ENCODE assay signal across 20 cellular contexts in the genomic region with DNA sequence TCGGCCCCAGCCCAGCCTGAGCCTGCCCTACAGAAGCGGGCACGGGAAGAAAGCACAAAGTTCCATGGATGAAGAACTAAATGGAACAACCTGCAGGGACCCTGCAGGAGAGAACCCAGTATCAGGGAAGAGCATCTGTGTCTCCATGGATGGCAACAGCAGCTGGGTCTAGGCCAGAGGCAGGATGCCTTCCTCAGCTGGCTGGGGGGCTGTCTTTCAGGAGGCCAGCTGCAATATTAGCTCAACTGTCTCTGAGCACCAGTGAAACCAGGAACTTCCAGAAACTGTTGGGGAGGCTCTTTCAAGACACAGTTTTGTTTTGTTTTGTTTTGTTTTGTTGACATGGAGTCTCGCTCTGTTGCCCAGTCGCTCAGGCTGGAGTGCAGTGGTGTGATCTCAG. TPM values are rescaled to one million over a fixed set of nuclear protein-coding genes. Genes with fewer than 3 reads are reported as not detected.
DNase-seq lines count a peak whose midpoint lies in the region; ATAC-seq and TF ChIP-seq lines count a peak whose summit lies in the region.
"Had no signal": no experiment of that assay in that cellular context is flagged by ENCODE, and none has a peak within 500 bp of the region (broad histone marks: within the 10 kb centered on the region; RNA-seq: fewer than 3 reads in every experiment).

No MANE protein-coding gene starts in this region.

- H3K4me3 ChIP-seq in esophagus squamous epithelium = no peak overlapping the region

- no peak overlapping the region for H3K27ac ChIP-seq in esophagus squamous epithelium

- WGBS in esophagus squamous epithelium, 2 donors = 81 to 92% methylated on average over 2 to 3 of the region's 5 CpGs

- peaks cover 9 to 12% of the 10 kb centered on the region in 2 donors for H3K4me1 Mint-ChIP-seq in natural killer cell treated with Interleukin-12 subunit alpha and Interleukin-12 subunit beta and Interleukin-15 and Interleukin-18, amount 100 ng/mL, for 72 hours (ENCODE audit: low read depth in 2 of 2)
- peaks cover 15% of the 10 kb centered on the region in 2 donors for H3K4me1 Mint-ChIP-seq in natural killer cell
- H3K4me1 Mint-ChIP-seq in glutamatergic neuron (ENCODE audit: low read depth, unreplicated experiment) = peaks cover 28% of the 10 kb centered on the region

- H3K36me3 ChIP-seq in esophagus squamous epithelium = no peaks in the 10 kb centered on the region

- H3K27ac Mint-ChIP-seq in natural killer cell treated with Interleukin-12 subunit alpha and Interleukin-12 subunit beta and Interleukin-15 and Interleukin-18, amount 100 ng/mL, for 72 hours = no peak overlapping the region
- H3K27ac Mint-ChIP-seq in natural killer cell = no peak overlapping the region
- H3K27ac Mint-ChIP-seq in glutamatergic neuron (ENCODE audit: unreplicated experiment) = peak overlapping the region; percentile 100

- H3K9me3 ChIP-seq in esophagus squamous epithelium = no peaks in the 10 kb centered on the region
- H3K9me3 ChIP-seq: SK-N-SH had no signal

- no peaks in the 10 kb centered on the region for H3K36me3 Mint-ChIP-seq in natural killer cell treated with Interleukin-12 subunit alpha and Interleukin-12 subunit beta and Interleukin-15 and Interleukin-18, amount 100 ng/mL, for 72 hours
- H3K36me3 Mint-ChIP-seq in natural killer cell = no peaks in the 10 kb centered on the region
- H3K36me3 Mint-ChIP-seq in glutamatergic neuron (ENCODE audit: unreplicated experiment) = no peaks in the 10 kb centered on the region
- H3K36me3 Mint-ChIP-seq: CD14-positive monocyte had no signal

- ATAC-seq in natural killer cell treated with Interleukin-12 subunit alpha and Interleukin-12 subunit beta and Interleukin-15 and Interleukin-18, amount 100 ng/mL, for 72 hours = no peak
- ATAC-seq in natural killer cell = no peak

- intact Hi-C loops in natural killer cell (cut with micrococcal nuclease) = no loop called here
- intact Hi-C loops in esophagus squamous epithelium (cut with DNase I) = loop anchor here (10.0 kb wide), 1 partner anchor 120 kb away; no protein-coding TSS in a partner anchor

- H3K27me3 Mint-ChIP-seq in natural killer cell treated with Interleukin-12 subunit alpha and Interleukin-12 subunit beta and Interleukin-15 and Interleukin-18, amount 100 ng/mL, for 72 hours = no peaks in the 10 kb centered on the region
- H3K27me3 Mint-ChIP-seq in natural killer cell (ENCODE audit: low read depth in 2 of 2) (no peaks in the 10 kb centered on the region), glutamatergic neuron (ENCODE audit: unreplicated experiment) (peaks cover 21% of the 10 kb centered on the region)

- H3K9me3 Mint-ChIP-seq in natural killer cell treated with Interleukin-12 subunit alpha and Interleukin-12 subunit beta and Interleukin-15 and Interleukin-18, amount 100 ng/mL, for 72 hours = no peaks in the 10 kb centered on the region
- H3K9me3 Mint-ChIP-seq in natural killer cell (no peaks in the 10 kb centered on the region), glutamatergic neuron (ENCODE audit: unreplicated experiment) (peaks cover 15% of the 10 kb centered on the region)
- H3K9me3 Mint-ChIP-seq: CD14-positive monocyte had no signal

- peak; percentile 40 for DNase-seq in natural killer cell treated with Interleukin-12 subunit alpha and Interleukin-12 subunit beta and Interleukin-15 and Interleukin-18, amount 100 ng/mL, for 72 hours (ENCODE audit: low spot score)
- DNase-seq in natural killer cell (no peak), NCI-H526 treated with DMSO at 0.1 percent for 48 hours (lab: John Stamatoyannopoulos, UW) (peak; percentile 21), glutamatergic neuron (no peak), anterior cingulate cortex (lab: John Stamatoyannopoulos, UW) (no peak), retina (no peak), esophagus squamous epithelium (lab: John Stamatoyannopoulos, UW) (no peak)
- DNase-seq: ACHN; COR-L47; DMS153; EL; KBM-7; NCI-H1417 treated with DMSO at 0.1 percent for 48 hours; NCI-H2029; NCI-H446; NK-92 treated with Interleukin-12 subunit alpha and Interleukin-12 subunit beta, amount 100 ng/mL, for 24 hours; SHP77 treated with DMSO at 0.1 percent for 48 hours; SK-N-SH had no signal

- no peak for TF ChIP-seq POLR2A in esophagus squamous epithelium (IDR thresholded peaks at IDR 0.05)

- no peak overlapping the region for H3K4me3 Mint-ChIP-seq in natural killer cell treated with Interleukin-12 subunit alpha and Interleukin-12 subunit beta and Interleukin-15 and Interleukin-18, amount 100 ng/mL, for 72 hours
- no peak overlapping the region for H3K4me3 Mint-ChIP-seq in natural killer cell
- peak overlapping the region; percentile 67 for H3K4me3 Mint-ChIP-seq in glutamatergic neuron (ENCODE audit: unreplicated experiment)
- H3K4me3 Mint-ChIP-seq: CD14-positive monocyte had no signal

- peaks cover 0 to 74% (median 0%) of the 10 kb centered on the region in 4 donors for H3K27me3 ChIP-seq in esophagus squamous epithelium

- H3K4me1 ChIP-seq in esophagus squamous epithelium = peaks cover 4 to 11% (median 6%) of the 10 kb centered on the region in 3 donors

- TF ChIP-seq CTCF in natural killer cell (IDR thresholded peaks at IDR 0.05) = no peak
- no peak for TF ChIP-seq CTCF in glutamatergic neuron (IDR thresholded peaks at IDR 0.05; ENCODE audit: partially characterized antibody, unreplicated experiment)
- TF ChIP-seq CTCF in esophagus squamous epithelium (IDR thresholded peaks at IDR 0.05) = no peak

RNA-seq across cellular contexts. Expression of a gene that starts 7.5 kb away (rescaled TPM):
- not detected for total RNA-seq in natural killer cell treated with Interleukin-12 subunit alpha and Interleukin-12 subunit beta and Interleukin-15 and Interleukin-18, amount 100 ng/mL, for 72 hours
- total RNA-seq in natural killer cell (not detected), glutamatergic neuron (ENCODE audit: unreplicated experiment) (20.7 TPM), esophagus squamous epithelium (under 1 TPM in 1 of 4 donors, not detected in 3; 0.38 TPM)
- total RNA-seq: RPMI7951 had no signal

RNA-seq across cellular contexts. Expression of a gene that starts 13.1 kb away (rescaled TPM):
- not detected for total RNA-seq in natural killer cell treated with Interleukin-12 subunit alpha and Interleukin-12 subunit beta and Interleukin-15 and Interleukin-18, amount 100 ng/mL, for 72 hours
- total RNA-seq in natural killer cell (under 1 TPM in 1 of 3 donors, not detected in 2; 0.48 TPM), glutamatergic neuron (ENCODE audit: unreplicated experiment) (310 TPM), esophagus squamous epithelium (not detected)
- total RNA-seq: RPMI7951 had no signal

RNA-seq across cellular contexts. Expression of a gene that starts 48.8 kb away (rescaled TPM):
- total RNA-seq in natural killer cell treated with Interleukin-12 subunit alpha and Interleukin-12 subunit beta and Interleukin-15 and Interleukin-18, amount 100 ng/mL, for 72 hours = under 1 TPM in 1 of 2 donors, not detected in 1; 0.29 TPM
- total RNA-seq in natural killer cell (1 to 10 TPM; 1.7 to 7.1 (median 6.1) TPM), glutamatergic neuron (ENCODE audit: unreplicated experiment) (80.8 TPM), esophagus squamous epithelium (under 1 TPM in 2 of 4 donors, not detected in 2; 0.12 to 0.76 TPM)
- total RNA-seq: RPMI7951 had no signal

RNA-seq across cellular contexts. Expression of a gene that starts 57.1 kb away (rescaled TPM):
- under 1 TPM in 1 of 2 donors, not detected in 1; 0.25 TPM for total RNA-seq in natural killer cell treated with Interleukin-12 subunit alpha and Interleukin-12 subunit beta and Interleukin-15 and Interleukin-18, amount 100 ng/mL, for 72 hours
- total RNA-seq in natural killer cell (under 1 TPM; 0.26 to 0.60 (median 0.29) TPM), glutamatergic neuron (ENCODE audit: unreplicated experiment) (93.3 TPM), esophagus squamous epithelium (10 to 100 TPM in 2 of 4 donors, 1 to 10 TPM in 2; 6.3 to 21.6 (median 11.7) TPM)

Comparison
In these comparisons a context has a peak if more than half of its experiments do, and no peak if none do; other contexts are left out.
1. DNase-seq: peak in natural killer cell treated with Interleukin-12 subunit alpha and Interleukin-12 subunit beta and Interleukin-15 and Interleukin-18, amount 100 ng/mL, for 72 hours (single experiment) and NCI-H526 treated with DMSO at 0.1 percent for 48 hours (single experiment); none in natural killer cell (single experiment), glutamatergic neuron (single experiment), anterior cingulate cortex (0 of 58), retina (single experiment) and esophagus squamous epithelium (single experiment).
2. RNA of a gene that starts 7.5 kb away (total RNA-seq): 20.7 TPM in glutamatergic neuron (single experiment); not detected in natural killer cell treated with Interleukin-12 subunit alpha and Interleukin-12 subunit beta and Interleukin-15 and Interleukin-18, amount 100 ng/mL, for 72 hours, not detected in natural killer cell and 0.38 TPM in esophagus squamous epithelium; every median in the first group is over 10 times any median in the second.
3. RNA of a gene that starts 13.1 kb away (total RNA-seq): 310 TPM in glutamatergic neuron (single experiment); 0.48 TPM in natural killer cell, not detected in natural killer cell treated with Interleukin-12 subunit alpha and Interleukin-12 subunit beta and Interleukin-15 and Interleukin-18, amount 100 ng/mL, for 72 hours and not detected in esophagus squamous epithelium; every median in the first group is over 100 times any median in the second.
4. RNA of a gene that starts 48.8 kb away (total RNA-seq): 80.8 TPM in glutamatergic neuron (single experiment); 1.7 to 7.1 TPM in natural killer cell, 0.29 TPM in natural killer cell treated with Interleukin-12 subunit alpha and Interleukin-12 subunit beta and Interleukin-15 and Interleukin-18, amount 100 ng/mL, for 72 hours and 0.12 to 0.76 TPM in esophagus squamous epithelium; every median in the first group is over 10 times any median in the second.